Comparison of ENCODE assay signal across 33 cellular contexts in genomic region chr12:46935448-46935847, GRCh38.
"Had no signal": no experiment of that assay in that cellular context is flagged by ENCODE, and none has a peak within 500 bp of the region (broad histone marks: within the 10 kb centered on the region; RNA-seq: fewer than 3 reads in every experiment).

No MANE protein-coding gene starts in this region.

- H3K4me1 ChIP-seq: adrenal gland, ascending aorta, body of pancreas, breast epithelium had no signal

- H3K4me3 ChIP-seq: adrenal gland, ascending aorta, body of pancreas, breast epithelium, cardiac muscle cell had no signal

- H3K27me3 ChIP-seq: adrenal gland, ascending aorta, body of pancreas, brain microvascular endothelial cell, breast epithelium, cardiac muscle cell had no signal

- H3K36me3 ChIP-seq: adrenal gland, ascending aorta, brain microvascular endothelial cell, breast epithelium, cardiac muscle cell had no signal

- H3K9me3 ChIP-seq: adrenal gland, body of pancreas, breast epithelium had no signal

- DNase-seq: activated effector memory CD4-positive, alpha-beta T cell treated with anti-CD3 and anti-CD28 coated beads, Interleukin-2, amount 50 U/mL, for 16 hours; activated effector memory CD4-positive, alpha-beta T cell treated with Interleukin-2 at 50 U/mL for 16 hours; activated gamma-delta T cell; activated gamma-delta T cell treated with Interleukin-2 at 50 U/mL for 16 hours; activated naive CD4-positive, alpha-beta T cell; activated naive CD4-positive, alpha-beta T cell treated with anti-CD3 and anti-CD28 coated beads for 36 hours; activated naive CD4-positive, alpha-beta T cell treated with anti-CD3 and anti-CD28 coated beads, Interleukin-2, amount 10 ng/mL, durations not matched to agents 7 days and 5 days; activated naive CD4-positive, alpha-beta T cell treated with anti-CD3 and anti-CD28 coated beads, Interleukin-2, amount 50 U/mL, for 16 hours; activated naive CD4-positive, alpha-beta T cell treated with Interleukin-2 at 50 U/mL for 16 hours; activated naive CD8-positive, alpha-beta T cell treated with anti-CD3 and anti-CD28 coated beads for 36 hours; activated naive CD8-positive, alpha-beta T cell treated with anti-CD3 and anti-CD28 coated beads, Interleukin-2, amount 10 ng/mL, durations not matched to agents 7 days and 5 days; activated naive CD8-positive, alpha-beta T cell treated with anti-CD3 and anti-CD28 coated beads, Interleukin-2, amount 50 U/mL, for 24 hours; activated T-cell treated with anti-CD3 and anti-CD28 coated beads, Interleukin-2, amount 50 U/mL, for 24 hours; activated T-cell treated with anti-CD3 and anti-CD28 coated beads, Interleukin-2, amount 50 U/mL, for 4 hours; activated T-cell treated with anti-CD3 and anti-CD28 coated beads, Interleukin-2, amount 50 U/mL, for 48 hours; activated T-cell treated with anti-CD3 and anti-CD28 coated beads, Interleukin-2, amount 50 U/mL, for 72 hours; adrenal gland; amniotic stem cell; amygdala; anterior cingulate cortex; aorta; body of pancreas; brain microvascular endothelial cell; caudate nucleus; central memory CD4-positive, alpha-beta T cell; cerebellar nuclear complex had no signal

- ATAC-seq: activated naive CD4-positive, alpha-beta T cell treated with anti-CD3 and anti-CD28 coated beads, Interleukin-2, amount 50 U/mL, for 72 hours; activated naive CD8-positive, alpha-beta T cell treated with anti-CD3 and anti-CD28 coated beads, Interleukin-2, amount 50 U/mL, for 24 hours; activated T-cell treated with anti-CD3 and anti-CD28 coated beads, Interleukin-2, amount 50 U/mL, for 4 hours; activated T-cell treated with anti-CD3 and anti-CD28 coated beads, Interleukin-2, amount 50 U/mL, for 72 hours; activated T-helper 17 cell treated with anti-CD3 and anti-CD28 coated beads, Interleukin-2, amount 50 U/mL, for 72 hours; body of pancreas had no signal

- H3K27ac ChIP-seq: adrenal gland, ascending aorta, body of pancreas, brain microvascular endothelial cell, breast epithelium, cardiac muscle cell had no signal

- FAIRE-seq: astrocyte, bronchial epithelial cell had no signal
